26 cellular contexts compared by ENCODE assay signal in genomic region chr17:64166876-64167275, GRCh38.
"Had no signal": no experiment of that assay in that cellular context is flagged by ENCODE, and none has a peak within 500 bp of the region (broad histone marks: within the 10 kb centered on the region; RNA-seq: fewer than 3 reads in every experiment).

No MANE protein-coding gene starts in this region.

- H3K9me3 Mint-ChIP-seq: activated CD8-positive, alpha-beta T cell treated with anti-CD3 and anti-CD28 coated beads for 36 hours; activated naive CD4-positive, alpha-beta T cell treated with anti-CD3 and anti-CD28 coated beads, Interleukin-2, amount 50 U/mL, for 24 hours; activated T-helper 1 cell treated with anti-CD3 and anti-CD28 coated beads, Interleukin-12 subunit alpha, Interleukin-12 subunit beta, Interleukin-2, Interleukin-4 antibody, amounts not matched to agents 30 ng/mL and 10 ng/mL and 1 ng/mL, durations not matched to agents 14 hours and 24 hours and 36 hours; T-helper 1 cell treated with Interleukin-12 subunit alpha and Interleukin-12 subunit beta and Interleukin-4 antibody, amounts not matched to agents 30 μg/mL and 1 μg/mL, for 36 hours had no signal

- H3K27ac Mint-ChIP-seq: activated CD8-positive, alpha-beta T cell treated with anti-CD3 and anti-CD28 coated beads for 36 hours; activated naive CD4-positive, alpha-beta T cell treated with anti-CD3 and anti-CD28 coated beads, Interleukin-2, amount 50 U/mL, for 24 hours; activated T-helper 1 cell treated with anti-CD3 and anti-CD28 coated beads, Interleukin-12 subunit alpha, Interleukin-12 subunit beta, Interleukin-2, Interleukin-4 antibody, amounts not matched to agents 30 ng/mL and 10 ng/mL and 1 ng/mL, durations not matched to agents 14 hours and 24 hours and 36 hours; T-helper 1 cell treated with Interleukin-12 subunit alpha and Interleukin-12 subunit beta and Interleukin-4 antibody, amounts not matched to agents 30 μg/mL and 1 μg/mL, for 36 hours had no signal

- H3K4me1 Mint-ChIP-seq: activated naive CD4-positive, alpha-beta T cell treated with anti-CD3 and anti-CD28 coated beads, Interleukin-2, amount 50 U/mL, for 24 hours had no signal

- H3K27me3 Mint-ChIP-seq: activated CD8-positive, alpha-beta T cell treated with anti-CD3 and anti-CD28 coated beads for 36 hours; activated naive CD4-positive, alpha-beta T cell treated with anti-CD3 and anti-CD28 coated beads, Interleukin-2, amount 50 U/mL, for 24 hours had no signal

- H3K36me3 ChIP-seq: breast epithelium had no signal

- DNase-seq: activated CD4-positive, alpha-beta T cell treated with anti-CD3 and anti-CD28 coated beads, Interleukin-2, amount 50 U/mL, for 1 hour; activated CD4-positive, CD25-positive, alpha-beta regulatory T cell; activated CD8-positive, alpha-beta memory T cell treated with anti-CD3 and anti-CD28 coated beads, Interleukin-2, amount 50 U/mL, for 4 hours; activated CD8-positive, alpha-beta T cell treated with anti-CD3 and anti-CD28 coated beads for 36 hours; activated effector memory CD4-positive, alpha-beta T cell treated with Interleukin-2 at 50 U/mL for 16 hours; activated naive CD4-positive, alpha-beta T cell; aorta; Karpas-422; MM.1S; NCI-H1105; NCI-H1436; NCI-H187; NCI-H2081; NCI-H510A treated with DMSO at 0.1 percent for 48 hours; NCI-H69; PC-3; SHP77 had no signal

- ATAC-seq: activated CD8-positive, alpha-beta T cell treated with anti-CD3 and anti-CD28 coated beads for 36 hours; K562; PC-3; SK-N-SH treated with all-trans-retinoic acid at 6 μM for 48 hours had no signal

- H3K27me3 ChIP-seq: breast epithelium, SJSA1 had no signal

- H3K9me3 ChIP-seq: breast epithelium, SJSA1 had no signal

- H3K4me1 ChIP-seq: breast epithelium had no signal

- H3K27ac ChIP-seq: breast epithelium, SJSA1 had no signal

- H3K4me3 Mint-ChIP-seq: activated CD8-positive, alpha-beta T cell treated with anti-CD3 and anti-CD28 coated beads for 36 hours; activated naive CD4-positive, alpha-beta T cell treated with anti-CD3 and anti-CD28 coated beads, Interleukin-2, amount 50 U/mL, for 24 hours; activated T-helper 1 cell treated with anti-CD3 and anti-CD28 coated beads, Interleukin-12 subunit alpha, Interleukin-12 subunit beta, Interleukin-2, Interleukin-4 antibody, amounts not matched to agents 30 ng/mL and 10 ng/mL and 1 ng/mL, durations not matched to agents 14 hours and 24 hours and 36 hours; T-helper 1 cell treated with Interleukin-12 subunit alpha and Interleukin-12 subunit beta and Interleukin-4 antibody, amounts not matched to agents 30 μg/mL and 1 μg/mL, for 36 hours had no signal

- FAIRE-seq: K562, RCC 7860, TTC549 had no signal

- H3K4me3 ChIP-seq: breast epithelium, K562, SJSA1 had no signal
